ENCODE assay signal across 27 cellular contexts in genomic region chr5:32539981-32540380, GRCh38. TPM values are rescaled to one million over a fixed set of nuclear protein-coding genes. Genes with fewer than 3 reads are reported as not detected.
DNase-seq lines count a peak whose midpoint lies in the region; ATAC-seq lines count a peak whose summit lies in the region.
"Had no signal": no experiment of that assay in that cellular context is flagged by ENCODE, and none has a peak within 500 bp of the region (broad histone marks: within the 10 kb centered on the region; RNA-seq: fewer than 3 reads in every experiment).

No MANE protein-coding gene starts in this region.

- no peak overlapping the region for H3K4me3 Mint-ChIP-seq in activated naive CD4-positive, alpha-beta T cell treated with anti-CD3 and anti-CD28 coated beads, Interleukin-2, amount 10 ng/mL, durations not matched to agents 7 days and 5 days
- no peak overlapping the region for H3K4me3 Mint-ChIP-seq in activated T-helper 1 cell treated with anti-CD3 and anti-CD28 coated beads, Interleukin-12 subunit alpha, Interleukin-12 subunit beta, Interleukin-2, Interleukin-4 antibody, amounts not matched to agents 30 ng/mL and 10 ng/mL and 1 ng/mL, durations not matched to agents 14 hours and 24 hours and 36 hours
- peak overlapping the region; percentile 37 to 64 for H3K4me3 Mint-ChIP-seq in stimulated activated naive B cell treated with anti-CD40 and anti-IgM and Interleukin-4, amounts not matched to agents 10 μg/mL and 1 μg/mL and 100 μg/mL, for 72 hours
- H3K4me3 Mint-ChIP-seq: activated CD4-positive, alpha-beta T cell treated with anti-CD3 and anti-CD28 coated beads, Interleukin-2, amount 10 ng/mL, durations not matched to agents 7 days and 5 days; activated naive CD8-positive, alpha-beta T cell treated with anti-CD3 and anti-CD28 coated beads, Interleukin-2, amount 50 U/mL, for 24 hours had no signal

- CTCF ChIA-PET in activated naive CD4-positive, alpha-beta T cell treated with anti-CD3 and anti-CD28 coated beads, Interleukin-2, amount 10 ng/mL, durations not matched to agents 7 days and 5 days (lab: Charles Lee): no interaction called here

- no peak for ATAC-seq in activated naive CD4-positive, alpha-beta T cell treated with anti-CD3 and anti-CD28 coated beads, Interleukin-2, amount 50 U/mL, for 72 hours
- ATAC-seq in HG02885 (IDR thresholded peaks at IDR 0.05; ENCODE audit: poor library complexity, unreplicated experiment) (peak; percentile 3), left cardiac atrium (no peak)
- peak; percentile 10 to 12 for ATAC-seq in stimulated activated naive B cell treated with anti-CD40 and anti-IgM and Interleukin-4, amounts not matched to agents 10 μg/mL and 1 μg/mL and 100 μg/mL, for 72 hours (replicated peaks)
- ATAC-seq: activated naive CD8-positive, alpha-beta T cell treated with anti-CD3 and anti-CD28 coated beads, Interleukin-2, amount 50 U/mL, for 24 hours had no signal

- DNase-seq in activated naive CD4-positive, alpha-beta T cell treated with anti-CD3 and anti-CD28 coated beads, Interleukin-2, amount 10 ng/mL, durations not matched to agents 7 days and 5 days: no peak
- DNase-seq in activated naive CD4-positive, alpha-beta T cell treated with anti-CD3 and anti-CD28 coated beads, Interleukin-2, amount 50 U/mL, for 72 hours (ENCODE audit: low spot score in 2 of 2): no peak
- DNase-seq in activated T-helper 1 cell treated with anti-CD3 and anti-CD28 coated beads, Interleukin-12 subunit alpha, Interleukin-12 subunit beta, Interleukin-2, Interleukin-4 antibody, amounts not matched to agents 30 ng/mL and 10 ng/mL and 1 ng/mL, durations not matched to agents 14 hours and 24 hours and 36 hours (ENCODE audit: low spot score): no peak
- peak; percentile 18 for DNase-seq in stimulated activated naive B cell treated with anti-CD40 and anti-IgM and Interleukin-4, amounts not matched to agents 10 μg/mL and 1 μg/mL and 100 μg/mL, for 72 hours
- DNase-seq in COR-L47 (lab: John Stamatoyannopoulos, UW) (no peak), 8988T (no peak), left cardiac atrium (no peak)
- DNase-seq: ACHN; activated CD4-positive, alpha-beta T cell treated with anti-CD3 and anti-CD28 coated beads, Interleukin-2, amount 10 ng/mL, durations not matched to agents 7 days and 5 days; activated CD8-positive, alpha-beta memory T cell treated with anti-CD3 and anti-CD28 coated beads, Interleukin-2, amount 50 U/mL, for 48 hours; activated gamma-delta T cell; activated naive CD8-positive, alpha-beta T cell treated with anti-CD3 and anti-CD28 coated beads, Interleukin-2, amount 50 U/mL, for 24 hours; Calu3; central memory CD4-positive, alpha-beta T cell; DMS79 treated with DMSO at 0.1 percent for 48 hours; esophagus squamous epithelium; foreskin melanocyte; GF-D8; mammary epithelial cell; NCI-H1436 treated with DMSO at 0.1 percent for 48 hours; NCI-H2107; NCI-H446; NCI-H774; stimulated activated CD4-positive, alpha-beta T cell treated with anti-CD3 and anti-CD28 coated beads, Interleukin-2, amount 100 ng/mL, for 24 hours; substantia nigra; upper lobe of left lung had no signal

- no peaks in the 10 kb centered on the region for H3K27me3 Mint-ChIP-seq in activated naive CD4-positive, alpha-beta T cell treated with anti-CD3 and anti-CD28 coated beads, Interleukin-2, amount 10 ng/mL, durations not matched to agents 7 days and 5 days
- no peaks in the 10 kb centered on the region for H3K27me3 Mint-ChIP-seq in activated T-helper 1 cell treated with anti-CD3 and anti-CD28 coated beads, Interleukin-12 subunit alpha, Interleukin-12 subunit beta, Interleukin-2, Interleukin-4 antibody, amounts not matched to agents 30 ng/mL and 10 ng/mL and 1 ng/mL, durations not matched to agents 14 hours and 24 hours and 36 hours (ENCODE audit: insufficient read depth)
- H3K27me3 Mint-ChIP-seq in stimulated activated naive B cell treated with anti-CD40 and anti-IgM and Interleukin-4, amounts not matched to agents 10 μg/mL and 1 μg/mL and 100 μg/mL, for 72 hours: no peaks in the 10 kb centered on the region
- H3K27me3 Mint-ChIP-seq: activated CD4-positive, alpha-beta T cell treated with anti-CD3 and anti-CD28 coated beads, Interleukin-2, amount 10 ng/mL, durations not matched to agents 7 days and 5 days; activated naive CD8-positive, alpha-beta T cell treated with anti-CD3 and anti-CD28 coated beads, Interleukin-2, amount 50 U/mL, for 24 hours had no signal

- H3K4me1 Mint-ChIP-seq in activated naive CD4-positive, alpha-beta T cell treated with anti-CD3 and anti-CD28 coated beads, Interleukin-2, amount 10 ng/mL, durations not matched to agents 7 days and 5 days: peaks cover 57% of the 10 kb centered on the region
- H3K4me1 Mint-ChIP-seq in activated T-helper 1 cell treated with anti-CD3 and anti-CD28 coated beads, Interleukin-12 subunit alpha, Interleukin-12 subunit beta, Interleukin-2, Interleukin-4 antibody, amounts not matched to agents 30 ng/mL and 10 ng/mL and 1 ng/mL, durations not matched to agents 14 hours and 24 hours and 36 hours (ENCODE audit: low read depth): peaks cover 81% of the 10 kb centered on the region
- peaks cover 53 to 77% of the 10 kb centered on the region in 2 donors for H3K4me1 Mint-ChIP-seq in stimulated activated naive B cell treated with anti-CD40 and anti-IgM and Interleukin-4, amounts not matched to agents 10 μg/mL and 1 μg/mL and 100 μg/mL, for 72 hours

- H3K9me3 Mint-ChIP-seq in activated naive CD4-positive, alpha-beta T cell treated with anti-CD3 and anti-CD28 coated beads, Interleukin-2, amount 10 ng/mL, durations not matched to agents 7 days and 5 days: no peaks in the 10 kb centered on the region
- peaks cover 5 to 9% of the 10 kb centered on the region in 2 donors for H3K9me3 Mint-ChIP-seq in activated naive CD4-positive, alpha-beta T cell treated with anti-CD3 and anti-CD28 coated beads, Interleukin-2, amount 50 U/mL, for 72 hours
- H3K9me3 Mint-ChIP-seq in activated T-helper 1 cell treated with anti-CD3 and anti-CD28 coated beads, Interleukin-12 subunit alpha, Interleukin-12 subunit beta, Interleukin-2, Interleukin-4 antibody, amounts not matched to agents 30 ng/mL and 10 ng/mL and 1 ng/mL, durations not matched to agents 14 hours and 24 hours and 36 hours: peaks cover 13% of the 10 kb centered on the region
- peaks cover 0 to 2% of the 10 kb centered on the region in 2 donors for H3K9me3 Mint-ChIP-seq in stimulated activated naive B cell treated with anti-CD40 and anti-IgM and Interleukin-4, amounts not matched to agents 10 μg/mL and 1 μg/mL and 100 μg/mL, for 72 hours

- peak overlapping the region; percentile 20 for H3K27ac Mint-ChIP-seq in activated naive CD4-positive, alpha-beta T cell treated with anti-CD3 and anti-CD28 coated beads, Interleukin-2, amount 10 ng/mL, durations not matched to agents 7 days and 5 days
- no peak overlapping the region for H3K27ac Mint-ChIP-seq in activated naive CD4-positive, alpha-beta T cell treated with anti-CD3 and anti-CD28 coated beads, Interleukin-2, amount 50 U/mL, for 72 hours
- H3K27ac Mint-ChIP-seq in activated T-helper 1 cell treated with anti-CD3 and anti-CD28 coated beads, Interleukin-12 subunit alpha, Interleukin-12 subunit beta, Interleukin-2, Interleukin-4 antibody, amounts not matched to agents 30 ng/mL and 10 ng/mL and 1 ng/mL, durations not matched to agents 14 hours and 24 hours and 36 hours: peak overlapping the region; percentile 71
- H3K27ac Mint-ChIP-seq in stimulated activated naive B cell treated with anti-CD40 and anti-IgM and Interleukin-4, amounts not matched to agents 10 μg/mL and 1 μg/mL and 100 μg/mL, for 72 hours: peak overlapping the region; percentile 83
- H3K27ac Mint-ChIP-seq: activated naive CD8-positive, alpha-beta T cell treated with anti-CD3 and anti-CD28 coated beads, Interleukin-2, amount 50 U/mL, for 24 hours had no signal

- peaks cover 4% of the 10 kb centered on the region for H3K36me3 Mint-ChIP-seq in activated naive CD4-positive, alpha-beta T cell treated with anti-CD3 and anti-CD28 coated beads, Interleukin-2, amount 10 ng/mL, durations not matched to agents 7 days and 5 days
- H3K36me3 Mint-ChIP-seq in activated naive CD4-positive, alpha-beta T cell treated with anti-CD3 and anti-CD28 coated beads, Interleukin-2, amount 50 U/mL, for 72 hours: peaks cover 8 to 41% of the 10 kb centered on the region in 2 donors
- peaks cover 20% of the 10 kb centered on the region for H3K36me3 Mint-ChIP-seq in activated T-helper 1 cell treated with anti-CD3 and anti-CD28 coated beads, Interleukin-12 subunit alpha, Interleukin-12 subunit beta, Interleukin-2, Interleukin-4 antibody, amounts not matched to agents 30 ng/mL and 10 ng/mL and 1 ng/mL, durations not matched to agents 14 hours and 24 hours and 36 hours (ENCODE audit: low read depth)
- peaks cover 3 to 5% of the 10 kb centered on the region in 2 donors for H3K36me3 Mint-ChIP-seq in stimulated activated naive B cell treated with anti-CD40 and anti-IgM and Interleukin-4, amounts not matched to agents 10 μg/mL and 1 μg/mL and 100 μg/mL, for 72 hours

- intact Hi-C loops in activated T-helper 1 cell treated with anti-CD3 and anti-CD28 coated beads, Interleukin-12 subunit alpha, Interleukin-12 subunit beta, Interleukin-2, Interleukin-4 antibody, amounts not matched to agents 30 ng/mL and 10 ng/mL and 1 ng/mL, durations not matched to agents 14 hours and 24 hours and 36 hours (cut with micrococcal nuclease): loop anchor here (5.0 to 10.0 kb wide), 2 partner anchors 365 to 1008 kb away; partner anchors contain the start of genes C5orf22, DROSHA and GOLPH3
- intact Hi-C loops in left cardiac atrium (cut with DNase I): no loop called here

RNA-seq across cellular contexts. Expression of gene SUB1, which starts 45.4 kb away (rescaled TPM):
- total RNA-seq in activated naive CD4-positive, alpha-beta T cell treated with anti-CD3 and anti-CD28 coated beads, Interleukin-2, amount 50 U/mL, for 72 hours: 100 to 1,000 TPM; 231 to 304 TPM
- 408 and 428 TPM in 2 replicates for total RNA-seq in activated T-helper 1 cell treated with anti-CD3 and anti-CD28 coated beads, Interleukin-12 subunit alpha, Interleukin-12 subunit beta, Interleukin-2, Interleukin-4 antibody, amounts not matched to agents 30 ng/mL and 10 ng/mL and 1 ng/mL, durations not matched to agents 14 hours and 24 hours and 36 hours
- 100 to 1,000 TPM; 192 to 204 TPM for total RNA-seq in left cardiac atrium

Comparison
In these comparisons a context has a peak if more than half of its experiments do, and no peak if none do; other contexts are left out.
1. H3K27ac Mint-ChIP-seq: peak in activated naive CD4-positive, alpha-beta T cell treated with anti-CD3 and anti-CD28 coated beads, Interleukin-2, amount 10 ng/mL, durations not matched to agents 7 days and 5 days (single experiment), activated T-helper 1 cell treated with anti-CD3 and anti-CD28 coated beads, Interleukin-12 subunit alpha, Interleukin-12 subunit beta, Interleukin-2, Interleukin-4 antibody, amounts not matched to agents 30 ng/mL and 10 ng/mL and 1 ng/mL, durations not matched to agents 14 hours and 24 hours and 36 hours (single experiment) and stimulated activated naive B cell treated with anti-CD40 and anti-IgM and Interleukin-4, amounts not matched to agents 10 μg/mL and 1 μg/mL and 100 μg/mL, for 72 hours (single experiment); none in activated naive CD4-positive, alpha-beta T cell treated with anti-CD3 and anti-CD28 coated beads, Interleukin-2, amount 50 U/mL, for 72 hours (0 of 2).
2. H3K4me3 Mint-ChIP-seq: peak in stimulated activated naive B cell treated with anti-CD40 and anti-IgM and Interleukin-4, amounts not matched to agents 10 μg/mL and 1 μg/mL and 100 μg/mL, for 72 hours (2 of 2); none in activated naive CD4-positive, alpha-beta T cell treated with anti-CD3 and anti-CD28 coated beads, Interleukin-2, amount 10 ng/mL, durations not matched to agents 7 days and 5 days (single experiment) and activated T-helper 1 cell treated with anti-CD3 and anti-CD28 coated beads, Interleukin-12 subunit alpha, Interleukin-12 subunit beta, Interleukin-2, Interleukin-4 antibody, amounts not matched to agents 30 ng/mL and 10 ng/mL and 1 ng/mL, durations not matched to agents 14 hours and 24 hours and 36 hours (single experiment).
3. ATAC-seq: peak in HG02885 (single experiment) and stimulated activated naive B cell treated with anti-CD40 and anti-IgM and Interleukin-4, amounts not matched to agents 10 μg/mL and 1 μg/mL and 100 μg/mL, for 72 hours (2 of 2); none in activated naive CD4-positive, alpha-beta T cell treated with anti-CD3 and anti-CD28 coated beads, Interleukin-2, amount 50 U/mL, for 72 hours (0 of 2) and left cardiac atrium (0 of 2).